ENCODE assay signal across 23 cellular contexts in the genomic region with DNA sequence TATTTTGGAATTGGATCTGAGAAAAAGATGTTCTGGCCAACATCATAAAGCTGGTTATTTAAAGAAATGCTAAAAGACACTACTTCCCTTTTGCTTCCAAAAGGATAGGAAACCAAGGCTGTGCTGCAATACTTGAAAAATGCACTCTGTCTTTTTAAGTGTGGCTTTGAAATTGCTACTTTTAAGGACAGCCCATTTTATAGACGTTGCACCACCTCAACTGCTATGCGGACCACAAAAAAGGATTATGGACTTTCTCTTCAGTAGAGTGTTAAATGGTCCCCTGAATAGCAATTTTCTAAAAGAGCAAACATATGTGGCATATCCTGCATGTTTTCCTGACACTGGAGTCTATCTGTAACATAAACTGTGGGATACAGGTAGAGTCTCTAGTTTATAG. TPM values are rescaled to one million over a fixed set of nuclear protein-coding genes. Genes with fewer than 3 reads are reported as not detected.
DNase-seq lines count a peak whose midpoint lies in the region; ATAC-seq and TF ChIP-seq lines count a peak whose summit lies in the region.
"Had no signal": no experiment of that assay in that cellular context is flagged by ENCODE, and none has a peak within 500 bp of the region (broad histone marks: within the 10 kb centered on the region; RNA-seq: fewer than 3 reads in every experiment).

No MANE protein-coding gene starts in this region.

- H3F3A ChIP-seq in Loucy (ENCODE audit: low read depth), result no peaks in the 10 kb centered on the region

- H3K27me3 ChIP-seq in cardiac muscle cell (no peaks in the 10 kb centered on the region), Loucy (ENCODE audit: insufficient read depth, low read length, poor library complexity, severe bottlenecking) (no peaks in the 10 kb centered on the region)
- H3K27me3 ChIP-seq: Peyer's patch had no signal

- H3K36me3 Mint-ChIP-seq in activated T-cell treated with anti-CD3 and anti-CD28 coated beads, Interleukin-2, amount 50 U/mL, for 72 hours (ENCODE audit: insufficient read depth in 2 of 2), result no peaks in the 10 kb centered on the region
- H3K36me3 Mint-ChIP-seq: CD14-positive monocyte had no signal

- no peak overlapping the region for H3K4me3 ChIP-seq in cardiac muscle cell
- peak overlapping the region; percentile 25 for H3K4me3 ChIP-seq in Loucy (ENCODE audit: low read length, poor library complexity, severe bottlenecking)
- H3K4me3 ChIP-seq in mucosa of descending colon, result no peak overlapping the region
- H3K4me3 ChIP-seq: HAP-1, Peyer's patch had no signal

- peak overlapping the region; percentile 26 for H3K9ac ChIP-seq in Loucy (ENCODE audit: low read depth, low read length, poor library complexity, severe bottlenecking)
- H3K9ac ChIP-seq: SK-N-SH had no signal

- H3K27ac Mint-ChIP-seq in activated T-cell treated with anti-CD3 and anti-CD28 coated beads, Interleukin-2, amount 50 U/mL, for 72 hours, result no peak overlapping the region
- H3K27ac Mint-ChIP-seq: CD14-positive monocyte; T-helper 1 cell treated with Interleukin-12 subunit alpha and Interleukin-12 subunit beta and Interleukin-4 antibody, amounts not matched to agents 30 μg/mL and 1 μg/mL, for 36 hours had no signal

- H2AFZ ChIP-seq in Loucy (ENCODE audit: low read length), result peak overlapping the region; percentile 69; the same call in 1 of the 2 replicates

- H3K27ac ChIP-seq in cardiac muscle cell, result peak overlapping the region; percentile 68
- H3K27ac ChIP-seq: Peyer's patch had no signal

- intact Hi-C loops in cardiac septum (cut with DNase I), result no loop called here
- intact Hi-C loops in mucosa of descending colon (cut with DNase I, micrococcal nuclease), result no loop called here

- H3K4me2 ChIP-seq in Loucy (ENCODE audit: low read depth, low read length, poor library complexity, severe bottlenecking), result peak overlapping the region; percentile 45
- H3K4me2 ChIP-seq: SK-N-SH had no signal

- H3K4me1 Mint-ChIP-seq in activated T-cell treated with anti-CD3 and anti-CD28 coated beads, Interleukin-2, amount 50 U/mL, for 72 hours (ENCODE audit: low read depth), result peaks cover 9% of the 10 kb centered on the region

- no peaks in the 10 kb centered on the region for H4K20me1 ChIP-seq in Loucy (ENCODE audit: insufficient read depth, low read length, poor library complexity, severe bottlenecking)

- H3K4me3 Mint-ChIP-seq in activated T-cell treated with anti-CD3 and anti-CD28 coated beads, Interleukin-2, amount 50 U/mL, for 72 hours, result no peak overlapping the region
- H3K4me3 Mint-ChIP-seq: CD14-positive monocyte; T-helper 1 cell treated with Interleukin-12 subunit alpha and Interleukin-12 subunit beta and Interleukin-4 antibody, amounts not matched to agents 30 μg/mL and 1 μg/mL, for 36 hours had no signal

- H3K9me3 Mint-ChIP-seq in activated T-cell treated with anti-CD3 and anti-CD28 coated beads, Interleukin-2, amount 50 U/mL, for 72 hours, result peaks cover 2 to 4% of the 10 kb centered on the region in 2 donors

- no peaks in the 10 kb centered on the region for H3K9me2 ChIP-seq in Loucy (replicated peaks; ENCODE audit: low read depth, low read length)
- H3K9me2 ChIP-seq: SK-N-SH had no signal

- H3K9me3 ChIP-seq in cardiac muscle cell (ENCODE audit: low read depth) (no peaks in the 10 kb centered on the region), Loucy (ENCODE audit: insufficient read depth, low read depth, low read length) (no peaks in the 10 kb centered on the region), mucosa of descending colon (no peaks in the 10 kb centered on the region)
- H3K9me3 ChIP-seq: HAP-1, Peyer's patch, SK-N-SH had no signal

- H3K4me1 ChIP-seq in cardiac muscle cell (ENCODE audit: low read depth) (peaks cover 28% of the 10 kb centered on the region), Loucy (ENCODE audit: insufficient read depth, low read length, poor library complexity, severe bottlenecking) (peaks cover 24% of the 10 kb centered on the region), mucosa of descending colon (ENCODE audit: low read depth) (no peaks in the 10 kb centered on the region)
- H3K4me1 ChIP-seq: Peyer's patch had no signal

- no peaks in the 10 kb centered on the region for H3K79me2 ChIP-seq in Loucy (ENCODE audit: insufficient read depth, low read length)

- no peak for DNase-seq in cardiac muscle cell (ENCODE audit: low read depth in 1 of 2, low spot score in 1 of 2)
- DNase-seq in cardiac septum (ENCODE audit: low spot score), result no peak
- DNase-seq in SKM-1 (lab: John Stamatoyannopoulos, UW; ENCODE audit: unreplicated experiment), result peak; percentile 39
- DNase-seq in DMS 273 (lab: John Stamatoyannopoulos, UW; ENCODE audit: unreplicated experiment), result no peak
- no peak for DNase-seq in mucosa of descending colon
- no peak for DNase-seq in activated T-cell treated with anti-CD3 and anti-CD28 coated beads, Interleukin-2, amount 50 U/mL, for 72 hours
- DNase-seq: DMS79; IMR-90; NCI-H1105; NCI-H1694 treated with DMSO at 0.1 percent for 48 hours; NCI-H226; NCI-H526 treated with DMSO at 0.1 percent for 48 hours; NK-92 treated with Interleukin-12 subunit alpha and Interleukin-12 subunit beta, amount 100 ng/mL, for 24 hours; Peyer's patch; SK-N-SH had no signal

- no peaks in the 10 kb centered on the region for H3K27me3 Mint-ChIP-seq in activated T-cell treated with anti-CD3 and anti-CD28 coated beads, Interleukin-2, amount 50 U/mL, for 72 hours (ENCODE audit: low read depth)

- H3K36me3 ChIP-seq in cardiac muscle cell (peaks cover 2% of the 10 kb centered on the region), Loucy (ENCODE audit: insufficient read depth, low read length) (no peaks in the 10 kb centered on the region), mucosa of descending colon (ENCODE audit: low read depth) (no peaks in the 10 kb centered on the region)
- H3K36me3 ChIP-seq: HAP-1, Peyer's patch had no signal

- no peak for ATAC-seq in GM21515 (IDR thresholded peaks at IDR 0.05; ENCODE audit: unreplicated experiment)
- ATAC-seq in mucosa of descending colon, result no peak
- no peak for ATAC-seq in activated T-cell treated with anti-CD3 and anti-CD28 coated beads, Interleukin-2, amount 50 U/mL, for 72 hours (replicated peaks in 1 of 2)
- ATAC-seq: Right ventricle myocardium inferior had no signal

- TF ChIP-seq CTCF in cardiac muscle cell (IDR thresholded peaks at IDR 0.05; ENCODE audit: low read depth, low read length) (no peak), Loucy (conservative IDR thresholded peaks at IDR 0.05; ENCODE audit: low read length) (no peak), mucosa of descending colon (IDR thresholded peaks at IDR 0.05) (no peak)

RNA-seq across cellular contexts. Expression of a gene that starts 32.0 kb away (rescaled TPM):
- total RNA-seq in cardiac muscle cell (95.5 and 213 TPM in 2 replicates), cardiac septum (162 TPM), mucosa of descending colon (1 to 10 TPM; 1.5 to 7.4 (median 1.8) TPM)
- 134 and 260 TPM in 2 replicates for polyA plus RNA-seq in cardiac muscle cell
- 1 to 10 TPM; 5.3 to 9.4 TPM for total RNA-seq in activated T-cell treated with anti-CD3 and anti-CD28 coated beads, Interleukin-2, amount 50 U/mL, for 72 hours
- total RNA-seq: A673, HT1080, IMR-90 had no signal
- polyA plus RNA-seq: CD14-positive monocyte, IMR-90 had no signal
